In genomic region chr7:20737840-20738448, GRCh38 we compare ENCODE assay signal across 14 cellular contexts. TPM values are rescaled to one million over a fixed set of nuclear protein-coding genes. Genes with fewer than 3 reads are reported as not detected.
DNase-seq lines count a peak whose midpoint lies in the region; ATAC-seq and TF ChIP-seq lines count a peak whose summit lies in the region.
"Had no signal": no experiment of that assay in that cellular context is flagged by ENCODE, and none has a peak within 500 bp of the region (broad histone marks: within the 10 kb centered on the region; RNA-seq: fewer than 3 reads in every experiment).

No MANE protein-coding gene starts in this region.

- no peaks in the 10 kb centered on the region; the same call in 1 of the 2 replicates for H3K9me2 ChIP-seq in SK-N-SH

- peak overlapping the region; percentile 88 for H2AFZ ChIP-seq in OCI-LY3 (ENCODE audit: low read depth, low read length)
- H2AFZ ChIP-seq in SK-N-SH (ENCODE audit: low read depth): no peak overlapping the region

- 1% methylated on average over 5 of the region's 5 CpGs for WGBS in SK-N-SH (ENCODE audit: low lambda C conversion rate)

- H3K4me3 Mint-ChIP-seq in stimulated activated memory B cell treated with anti-CD40 and anti-IgM and Interleukin-4, amounts not matched to agents 10 μg/mL and 1 μg/mL and 100 μg/mL, for 72 hours: no peak overlapping the region

- CTCF ChIA-PET in SK-N-SH (lab: Yijun Ruan, JAX): no interaction called here

- H3K27ac ChIP-seq in OCI-LY3 (ENCODE audit: low read length): no peak overlapping the region
- H3K27ac ChIP-seq in SK-N-SH (ENCODE audit: low read depth in 2 of 2, low read length in 1 of 2): no peak overlapping the region
- H3K27ac ChIP-seq: breast epithelium, suprapubic skin had no signal

- H3K9ac ChIP-seq in OCI-LY3 (ENCODE audit: low read length) (no peak overlapping the region), SK-N-SH (no peak overlapping the region)

- H4K20me1 ChIP-seq in OCI-LY3 (ENCODE audit: insufficient read depth, low read length) (no peaks in the 10 kb centered on the region), SK-N-SH (ENCODE audit: insufficient read depth) (no peaks in the 10 kb centered on the region)

- peak; percentile 56 for DNase-seq in DMS153 (lab: John Stamatoyannopoulos, UW)
- no peak for DNase-seq in ecto neural progenitor cell (ENCODE audit: low spot score)
- no peak for DNase-seq in SK-N-SH
- DNase-seq: activated CD4-positive, alpha-beta T cell treated with anti-CD3 and anti-CD28 coated beads for 1 hour had no signal

- H3F3A ChIP-seq in SK-N-SH (replicated peaks; ENCODE audit: insufficient read depth): no peaks in the 10 kb centered on the region

- TF ChIP-seq EP300 in SK-N-SH (IDR thresholded peaks at IDR 0.05; ENCODE audit: borderline replicate concordance in 1 of 2, low read depth in 1 of 2, low read length in 1 of 2): no peak

- H3K36me3 Mint-ChIP-seq in stimulated activated memory B cell treated with anti-CD40 and anti-IgM and Interleukin-4, amounts not matched to agents 10 μg/mL and 1 μg/mL and 100 μg/mL, for 72 hours: no peaks in the 10 kb centered on the region

- no peaks in the 10 kb centered on the region for H3K9me3 Mint-ChIP-seq in stimulated activated memory B cell treated with anti-CD40 and anti-IgM and Interleukin-4, amounts not matched to agents 10 μg/mL and 1 μg/mL and 100 μg/mL, for 72 hours
- H3K9me3 Mint-ChIP-seq: activated T-helper 2 cell treated with anti-CD3 and anti-CD28 coated beads, Interferon-gamma antibody, Interleukin-2, Interleukin-4, amounts not matched to agents 10 μg/mL and 5 μg/mL and 100 μg/mL, durations not matched to agents 14 hours and 24 hours and 36 hours had no signal

- H3K9me3 ChIP-seq in OCI-LY3 (ENCODE audit: insufficient read depth, low read length): no peaks in the 10 kb centered on the region
- H3K9me3 ChIP-seq in SK-N-SH: no peaks in the 10 kb centered on the region
- H3K9me3 ChIP-seq: breast epithelium, suprapubic skin had no signal

- H3K36me3 ChIP-seq in OCI-LY3 (replicated peaks; ENCODE audit: low read depth, low read length) (no peaks in the 10 kb centered on the region), SK-N-SH (replicated peaks in 1 of 2; ENCODE audit: control insufficient read depth in 1 of 2, insufficient read depth in 2 of 2, low read length in 1 of 2) (no peaks in the 10 kb centered on the region)
- H3K36me3 ChIP-seq: breast epithelium, suprapubic skin had no signal

- H3K79me2 ChIP-seq in OCI-LY3 (ENCODE audit: low read length) (no peaks in the 10 kb centered on the region), SK-N-SH (ENCODE audit: insufficient read depth) (no peaks in the 10 kb centered on the region)

- H3K4me1 ChIP-seq in OCI-LY3 (ENCODE audit: low read length): peaks cover 7% of the 10 kb centered on the region; the same call in 1 of the 2 replicates
- H3K4me1 ChIP-seq in SK-N-SH (ENCODE audit: control insufficient read depth in 1 of 2, insufficient read depth in 2 of 2, low read depth in 1 of 2, low read length in 1 of 2): no peaks in the 10 kb centered on the region
- H3K4me1 ChIP-seq: breast epithelium, suprapubic skin had no signal

- H3K27me3 ChIP-seq in OCI-LY3 (ENCODE audit: low read depth, low read length): no peaks in the 10 kb centered on the region
- H3K27me3 ChIP-seq in SK-N-SH (ENCODE audit: insufficient read depth): peaks cover 10% of the 10 kb centered on the region; the same call in 1 of the 2 replicates
- H3K27me3 ChIP-seq: breast epithelium, suprapubic skin had no signal

- no peak for TF ChIP-seq RAD21 in SK-N-SH (IDR thresholded peaks at IDR 0.05; ENCODE audit: low read length)

- POLR2A ChIA-PET in SK-N-SH (lab: Yijun Ruan, JAX): no interaction called here

- H3K4me3 ChIP-seq in OCI-LY3 (ENCODE audit: low read length): peak overlapping the region; percentile 36
- H3K4me3 ChIP-seq in SK-N-SH (ENCODE audit: low read depth in 2 of 2, low read length in 1 of 2): no peak overlapping the region
- H3K4me3 ChIP-seq: breast epithelium, suprapubic skin had no signal

- TF ChIP-seq CTCF in OCI-LY3 (IDR thresholded peaks at IDR 0.05; ENCODE audit: low read depth, low read length) (no peak), SK-N-SH (IDR thresholded peaks at IDR 0.05) (no peak)

- H3K4me2 ChIP-seq in OCI-LY3 (ENCODE audit: low read length): peak overlapping the region; percentile 59
- H3K4me2 ChIP-seq in SK-N-SH: no peak overlapping the region

- H3K27ac Mint-ChIP-seq in stimulated activated memory B cell treated with anti-CD40 and anti-IgM and Interleukin-4, amounts not matched to agents 10 μg/mL and 1 μg/mL and 100 μg/mL, for 72 hours: no peak overlapping the region
- H3K27ac Mint-ChIP-seq: activated T-helper 2 cell treated with anti-CD3 and anti-CD28 coated beads, Interferon-gamma antibody, Interleukin-2, Interleukin-4, amounts not matched to agents 10 μg/mL and 5 μg/mL and 100 μg/mL, durations not matched to agents 14 hours and 24 hours and 36 hours had no signal

- no peaks in the 10 kb centered on the region for H3K27me3 Mint-ChIP-seq in stimulated activated memory B cell treated with anti-CD40 and anti-IgM and Interleukin-4, amounts not matched to agents 10 μg/mL and 1 μg/mL and 100 μg/mL, for 72 hours

- no peaks in the 10 kb centered on the region for H3K4me1 Mint-ChIP-seq in stimulated activated memory B cell treated with anti-CD40 and anti-IgM and Interleukin-4, amounts not matched to agents 10 μg/mL and 1 μg/mL and 100 μg/mL, for 72 hours

- ATAC-seq in GM19463 (IDR thresholded peaks at IDR 0.05; ENCODE audit: unreplicated experiment) (peak; percentile 72), HG03097 (IDR thresholded peaks at IDR 0.05; ENCODE audit: low FRiP score, unreplicated experiment) (peak; percentile 51), HG02840 (IDR thresholded peaks at IDR 0.05; ENCODE audit: low FRiP score, unreplicated experiment) (no peak)
- ATAC-seq in stimulated activated memory B cell treated with anti-CD40 and anti-IgM and Interleukin-4, amounts not matched to agents 10 μg/mL and 1 μg/mL and 100 μg/mL, for 72 hours: no peak
- ATAC-seq: SK-N-SH treated with all-trans-retinoic acid at 6 μM for 48 hours had no signal

TF ChIP-seq in SK-N-SH, 30 proteins besides CTCF, POLR2A, EP300 and RAD21:
- TF ChIP-seq REST (IDR thresholded peaks at IDR 0.05; ENCODE audit: low read depth, low read length) (no peak), SMC3 (IDR thresholded peaks at IDR 0.05; ENCODE audit: low read depth, low read length) (no peak), YY1 (IDR thresholded peaks at IDR 0.05; ENCODE audit: low read depth) (no peak), TAF1 (IDR thresholded peaks at IDR 0.05; ENCODE audit: borderline replicate concordance, low read depth, low read length) (no peak), RXRA (IDR thresholded peaks at IDR 0.05; ENCODE audit: borderline replicate concordance, low read depth) (no peak), GABPA (IDR thresholded peaks at IDR 0.05; ENCODE audit: low read depth) (no peak), MEF2A (IDR thresholded peaks at IDR 0.05; ENCODE audit: borderline replicate concordance, low read depth) (no peak), POLR2AphosphoS5 (IDR thresholded peaks at IDR 0.05; ENCODE audit: low read depth, low read length) (no peak), ELF1 (IDR thresholded peaks at IDR 0.05) (no peak)
- TF ChIP-seq, protein P1, sequence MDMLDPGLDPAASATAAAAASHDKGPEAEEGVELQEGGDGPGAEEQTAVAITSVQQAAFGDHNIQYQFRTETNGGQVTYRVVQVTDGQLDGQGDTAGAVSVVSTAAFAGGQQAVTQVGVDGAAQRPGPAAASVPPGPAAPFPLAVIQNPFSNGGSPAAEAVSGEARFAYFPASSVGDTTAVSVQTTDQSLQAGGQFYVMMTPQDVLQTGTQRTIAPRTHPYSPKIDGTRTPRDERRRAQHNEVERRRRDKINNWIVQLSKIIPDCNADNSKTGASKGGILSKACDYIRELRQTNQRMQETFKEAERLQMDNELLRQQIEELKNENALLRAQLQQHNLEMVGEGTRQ (IDR thresholded peaks at IDR 0.05; ENCODE audit: borderline replicate concordance, low read depth, low read length): no peak

RNA-seq across cellular contexts. Expression of gene SP8, which starts 48.7 kb away (rescaled TPM):
- not detected in 2 replicates for polyA plus RNA-seq in SK-N-SH (2012; rRNA removed)
- not detected in 2 replicates for polyA plus RNA-seq in SK-N-SH (2012; cell fraction: cytosol; rRNA removed)
- not detected in 2 replicates for polyA plus RNA-seq in SK-N-SH (2012; cell fraction: nucleus; rRNA removed)
- polyA plus RNA-seq: esophagus had no signal

Comparison
In these comparisons a context has a peak if more than half of its experiments do, and no peak if none do; other contexts are left out.
1. ATAC-seq: peak in GM19463 (single experiment) and HG03097 (single experiment); none in stimulated activated memory B cell treated with anti-CD40 and anti-IgM and Interleukin-4, amounts not matched to agents 10 μg/mL and 1 μg/mL and 100 μg/mL, for 72 hours (single experiment) and HG02840 (single experiment).